In genomic region chr16:16042076-16042475, GRCh38 we compare ENCODE assay signal across 2 cellular contexts.
A peak's percentile ranks its signal among the peaks of the same experiment; 100 is the strongest.
TF ChIP-seq lines count a peak whose summit lies in the region.

No MANE protein-coding gene starts in this region.

TF ChIP-seq in GM23338, 12 proteins besides CTCF, POLR2A, EP300 and RAD21:
- TF ChIP-seq ZNF462 (CRISPR knock-in tag; IDR thresholded peaks at IDR 0.05) (no peak), POLR2AphosphoS5 (IDR thresholded peaks at IDR 0.05; ENCODE audit: low read depth) (no peak), REST (IDR thresholded peaks at IDR 0.05; ENCODE audit: unreplicated experiment) (no peak), EZH2 (IDR thresholded peaks at IDR 0.05; ENCODE audit: low read depth, unreplicated experiment) (no peak), CREB1 (CRISPR knock-in tag; IDR thresholded peaks at IDR 0.05; ENCODE audit: low read depth) (no peak), ZNF114 (CRISPR knock-in tag; IDR thresholded peaks at IDR 0.05) (no peak), NANOG (IDR thresholded peaks at IDR 0.05; ENCODE audit: borderline replicate concordance) (no peak), JUNB (IDR thresholded peaks at IDR 0.05; ENCODE audit: unreplicated experiment) (no peak), EZH2phosphoT487 (IDR thresholded peaks at IDR 0.05; ENCODE audit: unreplicated experiment) (no peak), ZNF331 (CRISPR knock-in tag; IDR thresholded peaks at IDR 0.05; ENCODE audit: low read depth) (no peak), STAT1 (IDR thresholded peaks at IDR 0.05; ENCODE audit: unreplicated experiment) (no peak), ETS1 (IDR thresholded peaks at IDR 0.05) (no peak)

TF ChIP-seq in SK-N-SH, 30 proteins besides CTCF, POLR2A, EP300 and RAD21:
- TF ChIP-seq FOXJ3 (CRISPR knock-in tag; IDR thresholded peaks at IDR 0.05) (no peak), ELF1 (IDR thresholded peaks at IDR 0.05) (no peak), POLR2AphosphoS5 (IDR thresholded peaks at IDR 0.05; ENCODE audit: low read depth, low read length) (0 out of 2 replicates have a peak, but pooled peaks have one; percentile 23), USF2 (IDR thresholded peaks at IDR 0.05; ENCODE audit: borderline replicate concordance, low read depth, low read length) (no peak), CHD2 (IDR thresholded peaks at IDR 0.05; ENCODE audit: low read length, partially characterized antibody) (peak; percentile 75), SIN3A (IDR thresholded peaks at IDR 0.05; ENCODE audit: borderline replicate concordance, low read depth, low read length) (no peak), TEAD4 (IDR thresholded peaks at IDR 0.05; ENCODE audit: borderline replicate concordance, insufficient read depth) (peak; percentile 37; the same call in 1 of the 2 replicates), SMC3 (IDR thresholded peaks at IDR 0.05; ENCODE audit: low read depth, low read length) (peak; percentile 5; the same call in 1 of the 2 replicates), YY1 (IDR thresholded peaks at IDR 0.05; ENCODE audit: low read depth) (peak; percentile 48; the same call in 1 of the 2 replicates), TCF12 (IDR thresholded peaks at IDR 0.05) (peak; percentile 85), USF1 (IDR thresholded peaks at IDR 0.05; ENCODE audit: borderline replicate concordance, low read depth) (no peak), PBX3 (IDR thresholded peaks at IDR 0.05) (peak; percentile 35), FOSL2 (IDR thresholded peaks at IDR 0.05; ENCODE audit: borderline replicate concordance, low read depth) (no peak; the same call in 1 of the 2 replicates), RXRA (IDR thresholded peaks at IDR 0.05; ENCODE audit: borderline replicate concordance, low read depth) (no peak), FOXM1 (IDR thresholded peaks at IDR 0.05; ENCODE audit: low read depth) (no peak), TAF1 (IDR thresholded peaks at IDR 0.05; ENCODE audit: borderline replicate concordance, low read depth, low read length) (no peak), NRF1 (IDR thresholded peaks at IDR 0.05; ENCODE audit: low read depth, low read length) (no peak), MEF2A (IDR thresholded peaks at IDR 0.05; ENCODE audit: borderline replicate concordance, low read depth) (no peak), GABPA (IDR thresholded peaks at IDR 0.05; ENCODE audit: low read depth) (no peak), RCOR1 (IDR thresholded peaks at IDR 0.05; ENCODE audit: low read length) (peak; percentile 99), JUND (IDR thresholded peaks at IDR 0.05) (no peak), MXI1 (IDR thresholded peaks at IDR 0.05; ENCODE audit: low read depth, low read length) (no peak; the same call in 1 of the 2 replicates), EZH2phosphoT487 (IDR thresholded peaks at IDR 0.05; ENCODE audit: borderline replicate concordance, low read depth) (no peak), IRF3 (IDR thresholded peaks at IDR 0.05; ENCODE audit: low read depth, low read length) (no peak), MAX (IDR thresholded peaks at IDR 0.05; ENCODE audit: low read depth) (0 out of 2 replicates have a peak, but pooled peaks have one; percentile 23), RFX5 (IDR thresholded peaks at IDR 0.05; ENCODE audit: low read length) (no peak), REST (IDR thresholded peaks at IDR 0.05; ENCODE audit: low read depth, low read length) (no peak), NFIC (IDR thresholded peaks at IDR 0.05; ENCODE audit: borderline replicate concordance) (peak; percentile 89)
